8 cellular contexts compared by ENCODE assay signal in the genomic region with DNA sequence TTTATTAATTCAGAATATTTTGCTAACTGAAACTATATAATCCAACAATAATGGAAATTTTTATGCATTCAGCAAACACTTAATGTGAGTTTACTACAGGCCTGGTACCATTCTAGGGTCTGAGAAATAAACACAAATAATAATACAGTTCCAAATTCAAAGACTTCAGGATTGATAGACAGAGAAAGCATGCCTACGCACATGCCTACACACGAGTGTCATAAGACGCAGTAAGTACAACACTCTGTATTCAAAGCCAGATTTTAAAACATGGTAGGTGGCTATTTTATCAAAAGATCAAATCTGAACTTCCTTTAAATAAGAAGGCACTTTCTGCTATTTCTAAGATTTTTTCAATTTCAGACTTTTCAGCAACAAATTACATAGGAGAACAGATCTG.
"Had no signal": no experiment of that assay in that cellular context is flagged by ENCODE, and none has a peak within 500 bp of the region (broad histone marks: within the 10 kb centered on the region; RNA-seq: fewer than 3 reads in every experiment).

No MANE protein-coding gene starts in this region.

- H3K4me3 ChIP-seq: GM12878 had no signal

- FAIRE-seq: G401.6, GM12878, GM12891, GM12892, GM18507, GM19239 had no signal

- ATAC-seq: GM12878 had no signal

- DNase-seq: GDM1, GF-D8 had no signal
